8 cellular contexts compared by ENCODE assay signal in genomic region chr17:37358830-37359681, GRCh38. TPM values are rescaled to one million over a fixed set of nuclear protein-coding genes. Genes with fewer than 3 reads are reported as not detected.
A peak's percentile ranks its signal among the peaks of the same experiment; 100 is the strongest.
DNase-seq lines count a peak whose midpoint lies in the region; ATAC-seq and TF ChIP-seq lines count a peak whose summit lies in the region.

No MANE protein-coding gene starts in this region.

- CTCF ChIA-PET in CD4-positive, alpha-beta T cell (lab: Charles Lee) = interaction anchor here (0.6 to 4.2 kb wide), 3 partner anchors 11 to 91 kb away, joined by 3 to 32 read pairs (median 3); no protein-coding TSS in a partner anchor
- CTCF ChIA-PET in activated CD4-positive, alpha-beta memory T cell treated with anti-CD3 and anti-CD28 coated beads for 36 hours (lab: Charles Lee) = interaction anchor here (0.7 to 2.7 kb wide), 4 partner anchors 8 to 71 kb away, joined by 3 to 39 read pairs (median 4); no protein-coding TSS in a partner anchor

- peak overlapping the region; percentile 89 for H3K27ac Mint-ChIP-seq in CD4-positive, alpha-beta T cell
- H3K27ac Mint-ChIP-seq in activated CD4-positive, alpha-beta memory T cell treated with anti-CD3 and anti-CD28 coated beads for 36 hours = peak overlapping the region; percentile 82

- ATAC-seq in CD4-positive, alpha-beta T cell (ENCODE audit: poor library complexity) = peak; percentile 95
- ATAC-seq in GM19395 (IDR thresholded peaks at IDR 0.05; ENCODE audit: unreplicated experiment) = peak; percentile 86
- peak; percentile 80 for ATAC-seq in HG03558 (IDR thresholded peaks at IDR 0.05; ENCODE audit: extremely low read depth, unreplicated experiment)
- ATAC-seq in lower lobe of right lung = peak; percentile 97 to 98

- no peaks in the 10 kb centered on the region for H3K9me3 ChIP-seq in CD4-positive, alpha-beta T cell (ENCODE audit: control insufficient read depth, low read length)
- H3K9me3 ChIP-seq in duodenal mucosa (ENCODE audit: control insufficient read depth in 1 of 2, low read length in 2 of 2) = no peaks in the 10 kb centered on the region
- no peaks in the 10 kb centered on the region for H3K9me3 ChIP-seq in lower lobe of right lung

- H3K27me3 Mint-ChIP-seq in CD4-positive, alpha-beta T cell = no peaks in the 10 kb centered on the region
- no peaks in the 10 kb centered on the region for H3K27me3 Mint-ChIP-seq in activated CD4-positive, alpha-beta memory T cell treated with anti-CD3 and anti-CD28 coated beads for 36 hours

- peak overlapping the region; percentile 66 to 80 for H3K9ac ChIP-seq in duodenal mucosa (ENCODE audit: low read depth in 1 of 2, low read length in 2 of 2)

- H3K4me3 Mint-ChIP-seq in CD4-positive, alpha-beta T cell = peak overlapping the region; percentile 93
- peak overlapping the region; percentile 95 for H3K4me3 Mint-ChIP-seq in activated CD4-positive, alpha-beta memory T cell treated with anti-CD3 and anti-CD28 coated beads for 36 hours

- H3K36me3 Mint-ChIP-seq in CD4-positive, alpha-beta T cell (ENCODE audit: low read depth) = no peaks in the 10 kb centered on the region
- no peaks in the 10 kb centered on the region for H3K36me3 Mint-ChIP-seq in activated CD4-positive, alpha-beta memory T cell treated with anti-CD3 and anti-CD28 coated beads for 36 hours

- H3K36me3 ChIP-seq in duodenal mucosa (ENCODE audit: control insufficient read depth in 1 of 2, insufficient read depth in 2 of 2, low read length in 2 of 2) (peaks cover 0 to 3% of the 10 kb centered on the region in 2 donors), lower lobe of right lung (no peaks in the 10 kb centered on the region)

- H3K4me3 ChIP-seq in duodenal mucosa (ENCODE audit: low read depth in 1 of 2, low read length in 2 of 2) = peak overlapping the region; percentile 81 to 96
- H3K4me3 ChIP-seq in lower lobe of right lung = peak overlapping the region; percentile 94

- TF ChIP-seq CTCF in CD4-positive, alpha-beta T cell (IDR thresholded peaks at IDR 0.05) = no peak
- TF ChIP-seq CTCF in lower lobe of right lung (IDR thresholded peaks at IDR 0.05) = peak; percentile 46

- no peaks in the 10 kb centered on the region for H3K9me3 Mint-ChIP-seq in CD4-positive, alpha-beta T cell
- no peaks in the 10 kb centered on the region for H3K9me3 Mint-ChIP-seq in activated CD4-positive, alpha-beta memory T cell treated with anti-CD3 and anti-CD28 coated beads for 36 hours

- POLR2A ChIA-PET in CD4-positive, alpha-beta T cell (lab: Charles Lee) = interaction anchor here (0.7 to 1.5 kb wide), 7 partner anchors 13 to 824 kb away, joined by 3 to 5 read pairs (median 3); partner anchors contain the start of genes ACACA, MYO19, PIGW and TADA2A
- POLR2A ChIA-PET in activated CD4-positive, alpha-beta memory T cell treated with anti-CD3 and anti-CD28 coated beads for 36 hours (lab: Charles Lee) = interaction anchor here (1.0 to 1.9 kb wide), 7 partner anchors 11 to 130 kb away, joined by 3 to 10 read pairs (median 4); partner anchors contain the start of gene DUSP14

- peaks cover 22% of the 10 kb centered on the region for H3K4me1 Mint-ChIP-seq in CD4-positive, alpha-beta T cell (ENCODE audit: low read depth)
- peaks cover 23% of the 10 kb centered on the region for H3K4me1 Mint-ChIP-seq in activated CD4-positive, alpha-beta memory T cell treated with anti-CD3 and anti-CD28 coated beads for 36 hours (ENCODE audit: low read depth)

- intact Hi-C loops in CD4-positive, alpha-beta T cell (cut with DNase I, micrococcal nuclease) = loop anchor here (2.0 to 5.0 kb wide), 3 partner anchors 48 to 412 kb away; partner anchors contain the start of genes AATF (in 1 of the 2), ACACA (in 1 of the 2), DDX52 (in 1 of the 2) and TADA2A (in 1 of the 2)
- intact Hi-C loops in activated CD4-positive, alpha-beta memory T cell treated with anti-CD3 and anti-CD28 coated beads for 36 hours (cut with micrococcal nuclease) = loop anchor here (1.0 to 5.0 kb wide), 3 partner anchors 47 to 637 kb away; partner anchors contain the start of genes ACACA, DUSP14 and TADA2A
- intact Hi-C loops in lower lobe of right lung (cut with DNase I) = no loop called here

- peak; percentile 73 to 91 (median 82) for DNase-seq in CD4-positive, alpha-beta T cell
- DNase-seq in NCI-H774 (lab: John Stamatoyannopoulos, UW) (peak; percentile 100), lower lobe of right lung (peak; percentile 97)
- DNase-seq in activated CD4-positive, alpha-beta memory T cell treated with anti-CD3 and anti-CD28 coated beads for 36 hours = peak; percentile 96
- peak; percentile 63 to 77 (median 71) for DNase-seq in stimulated activated CD4-positive, alpha-beta T cell treated with anti-CD3 and anti-CD28 coated beads, TNF-alpha, amount 100 ng/mL, for 1 hour (ENCODE audit: low read depth in 3 of 3, low spot score in 1 of 3)

- peak overlapping the region; percentile 41 for H3K27ac ChIP-seq in CD4-positive, alpha-beta T cell (ENCODE audit: low read depth, low read length)
- H3K27ac ChIP-seq in duodenal mucosa (ENCODE audit: low read depth, low read length) (peak overlapping the region; percentile 66), lower lobe of right lung (peak overlapping the region; percentile 88)

- no peaks in the 10 kb centered on the region for H3K27me3 ChIP-seq in CD4-positive, alpha-beta T cell (ENCODE audit: control insufficient read depth, insufficient read depth, low read length)
- H3K27me3 ChIP-seq in duodenal mucosa (ENCODE audit: control insufficient read depth in 1 of 2, insufficient read depth in 2 of 2, low read length in 2 of 2) (no peaks in the 10 kb centered on the region), lower lobe of right lung (ENCODE audit: low read depth) (no peaks in the 10 kb centered on the region)

- H3K4me1 ChIP-seq in duodenal mucosa (ENCODE audit: control insufficient read depth in 1 of 2, insufficient read depth in 2 of 2, low read length in 2 of 2) (peaks cover 9 to 18% of the 10 kb centered on the region in 2 donors), lower lobe of right lung (peaks cover 26% of the 10 kb centered on the region)

RNA-seq across cellular contexts. Expression of gene C17orf78, which starts 16.7 kb away (rescaled TPM):
- total RNA-seq in CD4-positive, alpha-beta T cell = not detected
- total RNA-seq in activated CD4-positive, alpha-beta memory T cell treated with anti-CD3 and anti-CD28 coated beads for 36 hours = not detected
- not detected for total RNA-seq in lower lobe of right lung

RNA-seq across cellular contexts. Expression of gene ACACA, which starts 47.6 kb away (rescaled TPM):
- total RNA-seq in CD4-positive, alpha-beta T cell = 10 to 100 TPM; 26.0 to 28.9 TPM
- 10 to 100 TPM; 58.2 to 64.4 TPM for total RNA-seq in activated CD4-positive, alpha-beta memory T cell treated with anti-CD3 and anti-CD28 coated beads for 36 hours
- total RNA-seq in lower lobe of right lung = 132 TPM

RNA-seq across cellular contexts. Expression of gene TADA2A, which starts 47.6 kb away (rescaled TPM):
- total RNA-seq in CD4-positive, alpha-beta T cell = 1 to 10 TPM; 6.7 to 8.0 TPM
- 10 to 100 TPM; 35.8 to 36.5 TPM for total RNA-seq in activated CD4-positive, alpha-beta memory T cell treated with anti-CD3 and anti-CD28 coated beads for 36 hours
- total RNA-seq in lower lobe of right lung = 20.5 TPM

Comparison
In these comparisons a context has a peak if more than half of its experiments do, and no peak if none do; other contexts are left out.
1. Peak in every context shown above with its lines: DNase-seq, ATAC-seq, H3K4me3 ChIP-seq and H3K27ac ChIP-seq.